23 cellular contexts compared by ENCODE assay signal in the genomic region with DNA sequence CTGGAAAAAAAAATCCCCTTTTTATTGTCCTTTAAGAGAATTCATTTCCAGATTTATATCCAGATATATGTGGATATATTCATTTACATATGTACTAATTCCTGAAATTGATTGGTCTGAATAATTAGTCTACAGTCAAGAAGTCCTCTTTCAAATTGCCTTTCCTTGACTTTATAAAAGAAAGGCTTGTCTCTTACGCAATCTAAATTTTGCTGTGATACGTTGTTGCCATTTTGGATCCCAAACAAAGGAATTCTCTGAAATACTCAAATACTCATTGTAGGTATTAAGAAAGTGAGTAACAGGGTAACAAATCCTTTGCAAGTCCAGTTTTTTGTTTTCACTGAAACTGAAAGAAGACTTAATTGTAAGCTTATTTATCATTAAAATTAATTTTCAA.
"Had no signal": no experiment of that assay in that cellular context is flagged by ENCODE, and none has a peak within 500 bp of the region (broad histone marks: within the 10 kb centered on the region; RNA-seq: fewer than 3 reads in every experiment).

No MANE protein-coding gene starts in this region.

- H3K27ac ChIP-seq: HL-60, SJSA1, SK-N-MC had no signal

- H3K4me3 ChIP-seq: SJSA1, SK-N-MC had no signal

- FAIRE-seq: HTR-8/SVneo had no signal

- DNase-seq: KBM-7, MV-4-11, NCI-H1048, NCI-H1105, NCI-H1417, NCI-H1436 treated with DMSO at 0.1 percent for 48 hours, NCI-H1694, NCI-H187 treated with DMSO at 0.1 percent for 48 hours, NCI-H2029 treated with DMSO at 0.1 percent for 48 hours, NCI-H2171, NCI-H226, NCI-H446, NCI-H510A, NCI-H524 treated with DMSO at 0.1 percent for 48 hours, NCI-H69, NCI-H774, Right ventricle myocardium superior, RPMI8226, SIG-M5 had no signal

- H3K27me3 ChIP-seq: SJSA1 had no signal

- H3K36me3 ChIP-seq: SJSA1 had no signal

- H3K9me3 ChIP-seq: SJSA1 had no signal
